Comparison of ENCODE assay signal across 8 cellular contexts in the genomic region with DNA sequence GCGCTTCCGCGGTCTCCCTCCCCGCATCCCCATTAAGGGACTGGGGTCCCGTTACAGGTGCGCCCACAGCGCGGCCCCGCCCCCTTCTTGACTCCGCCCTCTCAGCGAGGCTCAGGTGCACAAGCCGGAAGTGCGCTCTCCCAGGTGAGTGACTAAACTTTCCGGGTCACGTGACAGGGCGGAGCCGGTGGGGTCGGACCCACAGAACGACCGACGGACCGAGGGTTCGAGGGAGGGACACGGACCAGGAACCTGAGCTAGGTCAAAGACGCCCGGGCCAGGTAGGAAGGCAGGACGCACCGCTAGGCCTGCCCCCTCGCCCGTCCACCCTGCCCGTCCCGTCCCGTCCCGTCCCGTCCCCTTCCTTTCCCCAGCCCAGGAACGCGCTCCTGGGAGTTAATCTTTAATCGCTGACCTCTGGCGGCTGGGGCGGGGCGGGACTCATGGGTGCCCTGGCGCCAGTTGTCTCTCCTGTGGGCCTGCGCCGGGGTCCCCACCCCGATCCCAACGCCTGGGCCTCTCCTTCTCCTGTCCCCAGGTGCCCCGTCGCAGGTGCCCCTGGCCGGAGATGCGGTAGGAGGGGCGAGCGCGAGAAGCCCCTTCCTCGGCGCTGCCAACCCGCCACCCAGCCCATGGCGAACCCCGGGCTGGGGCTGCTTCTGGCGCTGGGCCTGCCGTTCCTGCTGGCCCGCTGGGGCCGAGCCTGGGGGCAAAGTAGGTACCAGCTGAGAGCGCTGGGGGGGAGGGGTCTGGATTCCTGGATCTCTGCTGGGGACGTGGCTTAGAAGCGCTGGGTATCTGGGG. TPM values are rescaled to one million over a fixed set of nuclear protein-coding genes. Genes with fewer than 3 reads are reported as not detected.
A peak's percentile ranks its signal among the peaks of the same experiment; 100 is the strongest.
DNase-seq lines count a peak whose midpoint lies in the region; ATAC-seq, FAIRE-seq and TF ChIP-seq lines count a peak whose summit lies in the region.

A gene with protein sequence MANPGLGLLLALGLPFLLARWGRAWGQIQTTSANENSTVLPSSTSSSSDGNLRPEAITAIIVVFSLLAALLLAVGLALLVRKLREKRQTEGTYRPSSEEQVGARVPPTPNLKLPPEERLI (plus strand): TSS at position 202 of the 804 bp plus-strand sequence. CDS start 431 bp downstream, at position 633.

- TF ChIP-seq POLR2A in A549 (IDR thresholded peaks at IDR 0.05; ENCODE audit: low read length) (no peak), sigmoid colon (IDR thresholded peaks at IDR 0.05) (peak in 1 of 2 donors; percentile 68)

- no peaks in the 10 kb centered on the region for H3K9me3 ChIP-seq in A549
- no peaks in the 10 kb centered on the region for H3K9me3 ChIP-seq in sigmoid colon

- DNase-seq in A549 (ENCODE audit: low read depth in 1 of 2, low spot score in 1 of 2): peak; percentile 21 to 40
- peak; percentile 60 for DNase-seq in NCI-H146 treated with DMSO at 0.1 percent for 48 hours (lab: John Stamatoyannopoulos, UW; ENCODE audit: unreplicated experiment)
- peak; percentile 51 for DNase-seq in activated naive CD8-positive, alpha-beta T cell treated with anti-CD3 and anti-CD28 coated beads, Interleukin-2, amount 10 ng/mL, durations not matched to agents 7 days and 5 days
- peak; percentile 81 for DNase-seq in mesendoderm
- no peak for DNase-seq in AML-193 (lab: John Stamatoyannopoulos, UW)
- no peak for DNase-seq in sigmoid colon
- no peak for DNase-seq in posterior cingulate gyrus

- TF ChIP-seq EP300 in A549 (IDR thresholded peaks at IDR 0.05): no peak
- no peak for TF ChIP-seq EP300 in sigmoid colon (IDR thresholded peaks at IDR 0.05)

- no peak for TF ChIP-seq CTCF in A549 (IDR thresholded peaks at IDR 0.05)
- TF ChIP-seq CTCF in sigmoid colon (IDR thresholded peaks at IDR 0.05): no peak

- intact Hi-C loops in sigmoid colon (cut with DNase I) (loop anchor here (5.0 kb wide), 1 partner anchor 68 kb away; the partner anchor contains the start of gene TNFSF9), posterior cingulate gyrus (cut with DNase I) (no loop called here)

- H3K4me2 ChIP-seq in A549: peak within 1 kb of the TSS; percentile 86
- H3K4me2 ChIP-seq in mesendoderm (ENCODE audit: low read length): peak within 1 kb of the TSS; percentile 58

- no peak within 1 kb of the TSS for H2AK5ac ChIP-seq in mesendoderm (ENCODE audit: low read length)

- H3K36me3 ChIP-seq in mesendoderm (ENCODE audit: control insufficient read depth, insufficient read depth, low read length) (no peaks in the 10 kb centered on the region), sigmoid colon (no peaks in the 10 kb centered on the region)

- H3K18ac ChIP-seq in mesendoderm (ENCODE audit: low read length): no peak within 1 kb of the TSS

- peaks cover 5% of the 10 kb centered on the region for H3K36me3 Mint-ChIP-seq in activated naive CD8-positive, alpha-beta T cell treated with anti-CD3 and anti-CD28 coated beads, Interleukin-2, amount 10 ng/mL, durations not matched to agents 7 days and 5 days

- no peaks in the 10 kb centered on the region for H3K9me3 Mint-ChIP-seq in activated naive CD8-positive, alpha-beta T cell treated with anti-CD3 and anti-CD28 coated beads, Interleukin-2, amount 10 ng/mL, durations not matched to agents 7 days and 5 days

- peak within 1 kb of the TSS; percentile 83 for H3K56ac ChIP-seq in mesendoderm (ENCODE audit: low read length)

- H3K79me1 ChIP-seq in mesendoderm (ENCODE audit: low read length): peaks cover 2% of the 10 kb centered on the region

- CTCF ChIA-PET in A549 (lab: Yijun Ruan, JAX): no interaction called here

- H2BK5ac ChIP-seq in mesendoderm (ENCODE audit: low read length): no peak within 1 kb of the TSS

- H3K4me3 ChIP-seq in A549: peak within 1 kb of the TSS; percentile 52
- H3K4me3 ChIP-seq in mesendoderm (ENCODE audit: low read length): peak within 1 kb of the TSS; percentile 44
- H3K4me3 ChIP-seq in sigmoid colon: peak within 1 kb of the TSS in 1 of 4 donors; percentile 16

- H3K27me3 ChIP-seq in mesendoderm (ENCODE audit: insufficient read depth, low read length, poor library complexity): no peaks in the 10 kb centered on the region
- peaks cover 10 to 25% (median 18%) of the 10 kb centered on the region in 3 donors for H3K27me3 ChIP-seq in sigmoid colon

- peak within 1 kb of the TSS; percentile 73 to 82 for H3K27ac ChIP-seq in A549
- H3K27ac ChIP-seq in mesendoderm (ENCODE audit: low read depth, low read length): no peak within 1 kb of the TSS
- H3K27ac ChIP-seq in sigmoid colon: peak within 1 kb of the TSS in 1 of 4 donors; percentile 41

- no peak within 1 kb of the TSS for H4K8ac ChIP-seq in mesendoderm (ENCODE audit: low read depth, low read length)

- no peak within 1 kb of the TSS for H3K4ac ChIP-seq in mesendoderm (ENCODE audit: low read depth, low read length)

- H3K4me3 Mint-ChIP-seq in activated naive CD8-positive, alpha-beta T cell treated with anti-CD3 and anti-CD28 coated beads, Interleukin-2, amount 10 ng/mL, durations not matched to agents 7 days and 5 days: peak within 1 kb of the TSS; percentile 50

- no peak within 1 kb of the TSS for H3K27ac Mint-ChIP-seq in activated naive CD8-positive, alpha-beta T cell treated with anti-CD3 and anti-CD28 coated beads, Interleukin-2, amount 10 ng/mL, durations not matched to agents 7 days and 5 days

- no peak for FAIRE-seq in A549 (lab: Jason Lieb, UNC)

- POLR2A ChIA-PET in A549 (lab: Yijun Ruan, JAX): no interaction called here
- POLR2A ChIA-PET in activated naive CD8-positive, alpha-beta T cell treated with anti-CD3 and anti-CD28 coated beads, Interleukin-2, amount 10 ng/mL, durations not matched to agents 7 days and 5 days (lab: Charles Lee): interaction anchor here (1.4 kb wide), 1 partner anchor 17 kb away, joined by 6 read pairs; the partner anchor contains the start of gene DENND1C

- ATAC-seq in A549 (peak in 1 of 2 experiments; percentile 35; a peak in 4 of 6 replicates), HG03571 (IDR thresholded peaks at IDR 0.05; ENCODE audit: unreplicated experiment) (no peak)
- ATAC-seq in activated naive CD8-positive, alpha-beta T cell treated with anti-CD3 and anti-CD28 coated beads, Interleukin-2, amount 10 ng/mL, durations not matched to agents 7 days and 5 days (ENCODE audit: low read depth): no peak

- 44% methylated on average over 7 of the region's 65 CpGs for WGBS in A549 (ENCODE audit: missing lambda C conversion rate)
- WGBS in mesendoderm (ENCODE audit: extremely low coverage, insufficient coverage, low lambda C conversion rate): no CpG with 5 or more reads among the region's 65 CpGs
- WGBS in sigmoid colon, 2 donors: 3 to 8% methylated on average over 65 of the region's 65 CpGs

- H3K23ac ChIP-seq in mesendoderm (ENCODE audit: low read length): no peak within 1 kb of the TSS

- H4K5ac ChIP-seq in mesendoderm (ENCODE audit: low read length): no peak within 1 kb of the TSS

- no peaks in the 10 kb centered on the region for H3K79me2 ChIP-seq in mesendoderm (ENCODE audit: control insufficient read depth, insufficient read depth, low read length)

- H3K9ac ChIP-seq in mesendoderm (ENCODE audit: low read length): peak within 1 kb of the TSS; percentile 65

- peaks cover 10% of the 10 kb centered on the region for H3K4me1 ChIP-seq in A549
- no peaks in the 10 kb centered on the region for H3K4me1 ChIP-seq in mesendoderm (ENCODE audit: control insufficient read depth, low read depth, low read length)
- peaks cover 0 to 15% (median 6%) of the 10 kb centered on the region in 4 donors for H3K4me1 ChIP-seq in sigmoid colon

- no peak within 1 kb of the TSS for H2BK15ac ChIP-seq in mesendoderm (replicated peaks; ENCODE audit: low read depth)

- H2BK120ac ChIP-seq in mesendoderm (ENCODE audit: low read depth, low read length): no peak within 1 kb of the TSS

- H3K4me1 Mint-ChIP-seq in activated naive CD8-positive, alpha-beta T cell treated with anti-CD3 and anti-CD28 coated beads, Interleukin-2, amount 10 ng/mL, durations not matched to agents 7 days and 5 days: peaks cover 3% of the 10 kb centered on the region

- H3K27me3 Mint-ChIP-seq in activated naive CD8-positive, alpha-beta T cell treated with anti-CD3 and anti-CD28 coated beads, Interleukin-2, amount 10 ng/mL, durations not matched to agents 7 days and 5 days: no peaks in the 10 kb centered on the region

- no peak for TF ChIP-seq RAD21 in A549 (conservative IDR thresholded peaks at IDR 0.05 in 1 of 2, IDR thresholded peaks at IDR 0.05 in 1 of 2)

TF ChIP-seq in A549, 52 proteins besides CTCF, POLR2A, EP300 and RAD21:
- TF ChIP-seq MAFK (IDR thresholded peaks at IDR 0.05; ENCODE audit: partially characterized antibody): no peak
- TF ChIP-seq, protein P1, sequence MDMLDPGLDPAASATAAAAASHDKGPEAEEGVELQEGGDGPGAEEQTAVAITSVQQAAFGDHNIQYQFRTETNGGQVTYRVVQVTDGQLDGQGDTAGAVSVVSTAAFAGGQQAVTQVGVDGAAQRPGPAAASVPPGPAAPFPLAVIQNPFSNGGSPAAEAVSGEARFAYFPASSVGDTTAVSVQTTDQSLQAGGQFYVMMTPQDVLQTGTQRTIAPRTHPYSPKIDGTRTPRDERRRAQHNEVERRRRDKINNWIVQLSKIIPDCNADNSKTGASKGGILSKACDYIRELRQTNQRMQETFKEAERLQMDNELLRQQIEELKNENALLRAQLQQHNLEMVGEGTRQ (IDR thresholded peaks at IDR 0.05): peak; percentile 81

RNA-seq across cellular contexts. Expression of the gene that starts here (rescaled TPM):
- 1.9 TPM in 2 replicates for polyA plus RNA-seq in A549 (2011; rRNA removed)
- 5.1 and 7.9 TPM in 2 replicates for polyA plus RNA-seq in A549 (2012; cell fraction: cytosol; rRNA removed)
- 3.7 and 5.7 TPM in 2 replicates for polyA plus RNA-seq in A549 (2012; cell fraction: nucleus; rRNA removed)
- polyA plus RNA-seq in A549 (2017; fragmentation: RNase III; extraction: RNeasy Plus Mini Kit Qiagen cat#74134 plus additional on column Dnase treatment): 4.2 to 5.7 TPM (median 4.5 TPM) in 3 replicates
- 0.79 and 1.2 TPM in 2 replicates for polyA minus RNA-seq in A549 (2011; rRNA and poly(A)+ RNA removed)
- total RNA-seq in activated naive CD8-positive, alpha-beta T cell treated with anti-CD3 and anti-CD28 coated beads, Interleukin-2, amount 10 ng/mL, durations not matched to agents 7 days and 5 days: 1 to 10 TPM; 2.7 to 3.5 TPM
- polyA plus RNA-seq in mesendoderm (2013, experiment 1 of 2): 14.0 TPM
- 13.5 TPM for polyA plus RNA-seq in mesendoderm (2013, experiment 2 of 2)
- 1 to 10 TPM in 2 of 4 donors, under 1 TPM in 1, not detected in 1; 0.36 to 1.5 (median 1.3) TPM for total RNA-seq in sigmoid colon
- 100 to 1,000 TPM in 2 of 3 donors, 10 to 100 TPM in 1; 70.3 to 202 (median 145) TPM for polyA plus RNA-seq in sigmoid colon

Comparison
In these comparisons a context has a peak if more than half of its experiments do, and no peak if none do; other contexts are left out.
1. RNA of the gene that starts here (polyA plus RNA-seq): 70.3 to 202 TPM in sigmoid colon; 1.9 to 7.9 TPM in A549; every median in the first group is over 4 times any median in the second.
2. DNase-seq: peak in A549 (2 of 2), NCI-H146 treated with DMSO at 0.1 percent for 48 hours (single experiment), activated naive CD8-positive, alpha-beta T cell treated with anti-CD3 and anti-CD28 coated beads, Interleukin-2, amount 10 ng/mL, durations not matched to agents 7 days and 5 days (single experiment) and mesendoderm (single experiment); none in AML-193 (0 of 2), sigmoid colon (single experiment) and posterior cingulate gyrus (0 of 10).